9 cellular contexts compared by ENCODE assay signal in the genomic region with DNA sequence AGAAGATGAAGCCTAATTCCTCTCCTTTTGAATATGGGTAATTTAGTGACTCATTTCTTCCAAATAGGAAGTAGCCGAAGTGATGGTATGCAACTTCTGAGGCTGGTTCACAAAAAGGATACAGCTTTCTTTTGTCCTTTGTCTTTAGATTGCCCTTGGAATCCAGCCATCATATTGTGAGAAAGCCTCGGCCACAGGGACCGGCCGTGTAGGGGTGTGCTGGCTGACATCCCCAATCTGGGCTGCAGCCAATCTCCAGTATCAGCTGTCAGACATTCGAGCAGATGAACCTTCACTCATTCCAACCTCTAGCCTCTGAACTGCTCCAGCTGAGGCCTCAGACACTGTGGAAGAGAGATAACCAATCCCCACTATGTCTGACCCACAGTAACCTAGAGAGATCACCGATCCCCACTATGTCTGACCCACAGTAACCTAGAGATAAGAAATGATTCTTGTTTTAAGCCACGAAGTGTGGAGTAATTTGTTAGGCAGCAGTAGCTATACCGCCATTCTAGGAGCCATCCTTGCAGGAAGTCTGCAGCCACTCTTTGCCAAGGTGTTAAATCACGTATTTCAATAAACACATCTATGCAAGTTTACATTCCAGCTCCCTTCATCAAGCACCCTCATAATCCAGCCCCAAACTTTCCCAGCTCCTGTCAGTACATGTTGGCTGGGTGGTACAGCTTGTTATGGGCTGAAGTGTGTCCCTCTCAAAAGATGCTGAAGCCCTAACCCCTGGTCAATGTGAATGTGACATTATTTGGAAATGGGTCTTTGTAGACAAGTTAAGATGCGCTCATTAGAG. TPM values are rescaled to one million over a fixed set of nuclear protein-coding genes. Genes with fewer than 3 reads are reported as not detected.
DNase-seq lines count a peak whose midpoint lies in the region; ATAC-seq and TF ChIP-seq lines count a peak whose summit lies in the region.
"Had no signal": no experiment of that assay in that cellular context is flagged by ENCODE, and none has a peak within 500 bp of the region (broad histone marks: within the 10 kb centered on the region; RNA-seq: fewer than 3 reads in every experiment).

No MANE protein-coding gene starts in this region.

- DNase-seq in SJCRH30 (peak; percentile 17 to 41), esophagus muscularis mucosa (ENCODE audit: extremely low spot score) (no peak), nucleus accumbens (lab: John Stamatoyannopoulos, UW) (peak in 39 of 56 donors; percentile 13 to 86 (median 54)), glomerular visceral epithelial cell (ENCODE audit: extremely low spot score) (no peak), DMS53 (lab: John Stamatoyannopoulos, UW) (no peak)
- DNase-seq: NK-92 treated with Interleukin-12 subunit alpha and Interleukin-12 subunit beta, amount 100 ng/mL, for 24 hours had no signal

- H3K27me3 ChIP-seq in DOHH2 (ENCODE audit: control insufficient read depth, low read length) = no peaks in the 10 kb centered on the region
- no peaks in the 10 kb centered on the region for H3K27me3 ChIP-seq in SJCRH30
- H3K27me3 ChIP-seq in esophagus muscularis mucosa = no peaks in the 10 kb centered on the region

- H3K9me3 ChIP-seq in DOHH2 (ENCODE audit: control insufficient read depth, insufficient read depth, low read length) = no peaks in the 10 kb centered on the region
- H3K9me3 ChIP-seq in SJCRH30 (replicated peaks) = no peaks in the 10 kb centered on the region
- H3K9me3 ChIP-seq in esophagus muscularis mucosa = no peaks in the 10 kb centered on the region

- H3K4me3 ChIP-seq in DOHH2 (ENCODE audit: low read length) = no peak overlapping the region
- no peak overlapping the region for H3K4me3 ChIP-seq in SJCRH30
- no peak overlapping the region for H3K4me3 ChIP-seq in esophagus muscularis mucosa

- no peak for TF ChIP-seq EP300 in esophagus muscularis mucosa (IDR thresholded peaks at IDR 0.05)

- H3K4me2 ChIP-seq in DOHH2 (ENCODE audit: low read length) = 0 out of 2 replicates have a peak overlapping the region, but pooled peaks have one; percentile 89

- H3K4me1 ChIP-seq in DOHH2 (ENCODE audit: control insufficient read depth, low read length) (peaks cover 27% of the 10 kb centered on the region), SJCRH30 (peaks cover 6% of the 10 kb centered on the region; the same call in 1 of the 2 replicates), esophagus muscularis mucosa (peaks cover 52 to 63% (median 55%) of the 10 kb centered on the region in 4 donors)

- H3K27ac ChIP-seq in DOHH2 (ENCODE audit: low read depth, low read length) (no peak overlapping the region), SJCRH30 (no peak overlapping the region), esophagus muscularis mucosa (replicated peaks in 1 of 4) (peak overlapping the region; percentile 21 to 91 (median 90))

- H3F3A ChIP-seq in DOHH2 (ENCODE audit: control insufficient read depth, insufficient read depth) = peaks cover 3% of the 10 kb centered on the region; the same call in 1 of the 2 replicates

- H3K36me3 ChIP-seq in DOHH2 (ENCODE audit: control insufficient read depth, low read length) (peaks cover 68% of the 10 kb centered on the region), SJCRH30 (peaks cover 4% of the 10 kb centered on the region), esophagus muscularis mucosa (no peaks in the 10 kb centered on the region)

- 36% methylated on average over 10 of the region's 10 CpGs for WGBS in esophagus muscularis mucosa

- intact Hi-C loops in esophagus muscularis mucosa (cut with DNase I) = loop anchor here (10.0 kb wide), 1 partner anchor 131 kb away; a partner anchor contains a TSS

- H3K79me2 ChIP-seq in DOHH2 (ENCODE audit: control insufficient read depth, low read length) = peaks cover 90% of the 10 kb centered on the region

- TF ChIP-seq CTCF in DOHH2 (IDR thresholded peaks at IDR 0.05; ENCODE audit: low read depth, low read length, poor library complexity, severe bottlenecking) = no peak
- no peak for TF ChIP-seq CTCF in esophagus muscularis mucosa (IDR thresholded peaks at IDR 0.05)

- no peak for TF ChIP-seq POLR2A in esophagus muscularis mucosa (IDR thresholded peaks at IDR 0.05; ENCODE audit: low read depth)

- H4K20me1 ChIP-seq in DOHH2 (ENCODE audit: control insufficient read depth, insufficient read depth, low read depth, low read length) = no peaks in the 10 kb centered on the region

- ATAC-seq in HG02571 (IDR thresholded peaks at IDR 0.05; ENCODE audit: unreplicated experiment) (no peak), HG03378 (IDR thresholded peaks at IDR 0.05; ENCODE audit: unreplicated experiment) (no peak)

- no peaks in the 10 kb centered on the region for H3K9me2 ChIP-seq in DOHH2 (replicated peaks; ENCODE audit: control insufficient read depth, low read length)

RNA-seq across cellular contexts. Expression of a gene that starts 2.9 kb away (rescaled TPM):
- 22.4 and 27.0 TPM in 2 replicates for total RNA-seq in SJCRH30 (2014; rRNA removed; shearing (Covaris generic))
- 10 to 100 TPM; 19.2 to 33.4 (median 28.7) TPM for total RNA-seq in esophagus muscularis mucosa

Comparison
In these comparisons a context has a peak if more than half of its experiments do, and no peak if none do; other contexts are left out.
1. H3K27ac ChIP-seq: peak in esophagus muscularis mucosa (4 of 4); none in DOHH2 (single experiment) and SJCRH30 (single experiment).
2. DNase-seq: peak in SJCRH30 (2 of 2) and nucleus accumbens (39 of 56); none in esophagus muscularis mucosa (single experiment), glomerular visceral epithelial cell (single experiment) and DMS53 (single experiment).